ENCODE assay signal across 7 cellular contexts in genomic region chr15:84156588-84156840, GRCh38.
DNase-seq lines count a peak whose midpoint lies in the region; ATAC-seq, FAIRE-seq and TF ChIP-seq lines count a peak whose summit lies in the region.
"Not testable (repeated sequence)": the region's sequence is repeated elsewhere in the genome, so short reads cannot be mapped to it uniquely, and the experiment has no call there.

No MANE protein-coding gene starts in this region.

- intact Hi-C loops in kidney (cut with DNase I): not testable (repeated sequence)

- not testable (repeated sequence) for H4K91ac ChIP-seq in neuronal stem cell (ENCODE audit: low read depth, low read length, poor library complexity)

- not testable (repeated sequence) for H3K18ac ChIP-seq in neuronal stem cell (ENCODE audit: low read length)

- CTCF ChIA-PET in WTC11 (lab: Charles Lee): not testable (repeated sequence)

- peaks cover 17% of the 10 kb centered on the region for H3K27me3 Mint-ChIP-seq in GM23338 (ENCODE audit: insufficient read depth, low read depth, poor library complexity)
- H3K27me3 Mint-ChIP-seq in WTC11 (ENCODE audit: low read depth); endodermal cell (ENCODE audit: insufficient read depth): not testable (repeated sequence)
- peaks cover 2 to 12% of the 10 kb centered on the region in 2 donors for H3K27me3 Mint-ChIP-seq in natural killer cell treated with Interleukin-12 subunit alpha and Interleukin-12 subunit beta and Interleukin-15 and Interleukin-18, amount 100 ng/mL, for 72 hours

- H3K4me3 Mint-ChIP-seq in GM23338; WTC11; endodermal cell; natural killer cell treated with Interleukin-12 subunit alpha and Interleukin-12 subunit beta and Interleukin-15 and Interleukin-18, amount 100 ng/mL, for 72 hours; stimulated activated effector memory CD8-positive, alpha-beta T cell treated with anti-CD3 and anti-CD28 coated beads, Interleukin-12 subunit alpha, Interleukin-12 subunit beta, amount 100 ng/mL, for 72 hours: not testable (repeated sequence)

- H2BK120ac ChIP-seq in neuronal stem cell (ENCODE audit: low read depth, low read length): not testable (repeated sequence)

- not testable (repeated sequence) for H2AK5ac ChIP-seq in neuronal stem cell (ENCODE audit: low read depth, low read length)

- H3K9me3 ChIP-seq in endodermal cell (ENCODE audit: control insufficient read depth, low read length); kidney (ENCODE audit: control insufficient read depth in 1 of 2, low read length in 2 of 2); neuronal stem cell (replicated peaks in 1 of 2; ENCODE audit: control insufficient read depth in 2 of 2, insufficient read depth in 1 of 2, low read depth in 1 of 2, low read length in 2 of 2): not testable (repeated sequence)

- peak overlapping the region; percentile 43 for H4K8ac ChIP-seq in neuronal stem cell (ENCODE audit: low read depth, low read length)

- H3K23ac ChIP-seq in neuronal stem cell (ENCODE audit: low read depth, low read length, poor library complexity): not testable (repeated sequence)

- H3K27ac ChIP-seq in GM23338 (ENCODE audit: low read depth); endodermal cell (ENCODE audit: low read depth, low read length); kidney (ENCODE audit: low read depth in 2 of 2, low read length in 2 of 2); neuronal stem cell (replicated peaks; ENCODE audit: low read length): not testable (repeated sequence)

- H3K4me2 ChIP-seq in GM23338; neuronal stem cell (ENCODE audit: insufficient read depth, low read length, poor library complexity, severe bottlenecking): not testable (repeated sequence)

- H2BK5ac ChIP-seq in neuronal stem cell (ENCODE audit: low read length): not testable (repeated sequence)

- H3K27ac Mint-ChIP-seq in GM23338; WTC11; endodermal cell; natural killer cell treated with Interleukin-12 subunit alpha and Interleukin-12 subunit beta and Interleukin-15 and Interleukin-18, amount 100 ng/mL, for 72 hours: not testable (repeated sequence)
- H3K27ac Mint-ChIP-seq in stimulated activated effector memory CD8-positive, alpha-beta T cell treated with anti-CD3 and anti-CD28 coated beads, Interleukin-12 subunit alpha, Interleukin-12 subunit beta, amount 100 ng/mL, for 72 hours: peak overlapping the region; percentile 48

- not testable (repeated sequence) for H2BK15ac ChIP-seq in neuronal stem cell (ENCODE audit: low read length)

- ATAC-seq in GM23338 (peak; percentile 48; the same call in 2 of the 3 replicates), WTC11 (peak; percentile 50)
- ATAC-seq in natural killer cell treated with Interleukin-12 subunit alpha and Interleukin-12 subunit beta and Interleukin-15 and Interleukin-18, amount 100 ng/mL, for 72 hours; stimulated activated effector memory CD8-positive, alpha-beta T cell treated with anti-CD3 and anti-CD28 coated beads, Interleukin-12 subunit alpha, Interleukin-12 subunit beta, amount 100 ng/mL, for 72 hours: not testable (repeated sequence)

- not testable (repeated sequence) for H3K9ac ChIP-seq in endodermal cell (ENCODE audit: extremely low read depth, low read length, poor library complexity, severe bottlenecking); kidney (ENCODE audit: low read length in 2 of 2); neuronal stem cell (ENCODE audit: low read depth, low read length, poor library complexity)

- POLR2A ChIA-PET in WTC11 (lab: Charles Lee): not testable (repeated sequence)

- H4K20me1 ChIP-seq in GM23338 (replicated peaks; ENCODE audit: insufficient read depth): not testable (repeated sequence)

- not testable (repeated sequence) for H3K27me3 ChIP-seq in GM23338 (ENCODE audit: insufficient read depth); endodermal cell (ENCODE audit: control insufficient read depth, insufficient read depth, low read length, poor library complexity, severe bottlenecking); neuronal stem cell (ENCODE audit: control insufficient read depth in 3 of 3, insufficient read depth in 3 of 3, low read depth in 1 of 3, low read length in 3 of 3)

- WGBS in endodermal cell (ENCODE audit: insufficient coverage in 1 of 2, insufficient read length in 1 of 2), 2 experiments: 79 to 93% methylated on average over 3 of the region's 3 CpGs
- WGBS in neuronal stem cell (ENCODE audit: extremely low coverage in 2 of 2, insufficient read length in 2 of 2, insufficient replicate concordance in 1 of 2), 2 donors: no CpG with 5 or more reads among the region's 3 CpGs

- H3K14ac ChIP-seq in neuronal stem cell (ENCODE audit: low read length): not testable (repeated sequence)

- not testable (repeated sequence) for H3K36me3 Mint-ChIP-seq in GM23338 (ENCODE audit: low read depth); WTC11; endodermal cell (ENCODE audit: low read depth); natural killer cell treated with Interleukin-12 subunit alpha and Interleukin-12 subunit beta and Interleukin-15 and Interleukin-18, amount 100 ng/mL, for 72 hours; stimulated activated effector memory CD8-positive, alpha-beta T cell treated with anti-CD3 and anti-CD28 coated beads, Interleukin-12 subunit alpha, Interleukin-12 subunit beta, amount 100 ng/mL, for 72 hours

- H3K4ac ChIP-seq in neuronal stem cell (ENCODE audit: low read length): not testable (repeated sequence)

- FAIRE-seq in kidney (lab: Jason Lieb, UNC): not testable (repeated sequence)

- H3K79me2 ChIP-seq in GM23338 (replicated peaks; ENCODE audit: insufficient read depth): not testable (repeated sequence)

- H3K79me1 ChIP-seq in neuronal stem cell (ENCODE audit: low read depth, low read length): not testable (repeated sequence)

- H3K36me3 ChIP-seq in GM23338 (ENCODE audit: insufficient read depth); endodermal cell (ENCODE audit: control insufficient read depth, insufficient read depth, low read length); kidney (ENCODE audit: control insufficient read depth in 1 of 2, insufficient read depth in 2 of 2, low read length in 2 of 2); neuronal stem cell (replicated peaks in 1 of 2; ENCODE audit: control insufficient read depth in 2 of 2, insufficient read depth in 2 of 2, low read length in 2 of 2): not testable (repeated sequence)

- H3K4me1 Mint-ChIP-seq in GM23338 (peaks cover 18% of the 10 kb centered on the region), WTC11 (peaks cover 20% of the 10 kb centered on the region)
- H3K4me1 Mint-ChIP-seq in endodermal cell; natural killer cell treated with Interleukin-12 subunit alpha and Interleukin-12 subunit beta and Interleukin-15 and Interleukin-18, amount 100 ng/mL, for 72 hours (ENCODE audit: low read depth in 2 of 2); stimulated activated effector memory CD8-positive, alpha-beta T cell treated with anti-CD3 and anti-CD28 coated beads, Interleukin-12 subunit alpha, Interleukin-12 subunit beta, amount 100 ng/mL, for 72 hours: not testable (repeated sequence)

- peak overlapping the region; percentile 47; the same call in 1 of the 2 replicates for H2AFZ ChIP-seq in GM23338
- not testable (repeated sequence) for H2AFZ ChIP-seq in neuronal stem cell (ENCODE audit: low read length)

- not testable (repeated sequence) for H3K4me1 ChIP-seq in GM23338 (ENCODE audit: insufficient read depth); endodermal cell (ENCODE audit: control insufficient read depth, insufficient read depth, low read length); kidney (ENCODE audit: control insufficient read depth in 1 of 2, insufficient read depth in 1 of 2, low read depth in 1 of 2, low read length in 2 of 2); neuronal stem cell (ENCODE audit: control insufficient read depth in 2 of 2, insufficient read depth in 1 of 2, low read depth in 1 of 2, low read length in 2 of 2)

- H2BK12ac ChIP-seq in neuronal stem cell (ENCODE audit: low read length): not testable (repeated sequence)

- H3F3A ChIP-seq in GM23338 (replicated peaks; ENCODE audit: low read depth): not testable (repeated sequence)

- not testable (repeated sequence) for TF ChIP-seq CTCF in GM23338 (conservative IDR thresholded peaks at IDR 0.05; ENCODE audit: low read depth in 2 of 2); WTC11 (IDR thresholded peaks at IDR 0.05); endodermal cell (conservative IDR thresholded peaks at IDR 0.05); kidney (IDR thresholded peaks at IDR 0.05; ENCODE audit: borderline replicate concordance, extremely low read depth, insufficient read depth)

- H3K9me3 Mint-ChIP-seq in GM23338; WTC11; endodermal cell; natural killer cell treated with Interleukin-12 subunit alpha and Interleukin-12 subunit beta and Interleukin-15 and Interleukin-18, amount 100 ng/mL, for 72 hours; stimulated activated effector memory CD8-positive, alpha-beta T cell treated with anti-CD3 and anti-CD28 coated beads, Interleukin-12 subunit alpha, Interleukin-12 subunit beta, amount 100 ng/mL, for 72 hours: not testable (repeated sequence)

- DNase-seq in GM23338 (ENCODE audit: low spot score); WTC11 (ENCODE audit: low spot score); neuronal stem cell (ENCODE audit: low spot score); stimulated activated effector memory CD8-positive, alpha-beta T cell treated with anti-CD3 and anti-CD28 coated beads, Interleukin-12 subunit alpha, Interleukin-12 subunit beta, amount 100 ng/mL, for 72 hours (ENCODE audit: low spot score in 2 of 2): not testable (repeated sequence)
- peak; percentile 50 for DNase-seq in endodermal cell
- DNase-seq in kidney: peak; percentile 41
- peak; percentile 28 for DNase-seq in natural killer cell treated with Interleukin-12 subunit alpha and Interleukin-12 subunit beta and Interleukin-15 and Interleukin-18, amount 100 ng/mL, for 72 hours (ENCODE audit: low spot score)

- not testable (repeated sequence) for H3K4me3 ChIP-seq in GM23338; endodermal cell (ENCODE audit: low read length); kidney (ENCODE audit: low read length in 2 of 2); neuronal stem cell (ENCODE audit: low read length in 2 of 2)

- H3K9me2 ChIP-seq in GM23338 (ENCODE audit: insufficient read depth): not testable (repeated sequence)
